ENCODE assay signal across 14 cellular contexts in genomic region chr4:143294310-143294709, GRCh38. TPM values are rescaled to one million over a fixed set of nuclear protein-coding genes. Genes with fewer than 3 reads are reported as not detected.
DNase-seq lines count a peak whose midpoint lies in the region; TF ChIP-seq lines count a peak whose summit lies in the region.
"Had no signal": no experiment of that assay in that cellular context is flagged by ENCODE, and none has a peak within 500 bp of the region (broad histone marks: within the 10 kb centered on the region; RNA-seq: fewer than 3 reads in every experiment).

No MANE protein-coding gene starts in this region.

- H3K4me3 ChIP-seq in astrocyte of the cerebellum (ENCODE audit: low read depth, low read length) (no peak overlapping the region), left ventricle myocardium inferior (no peak overlapping the region), trophoblast cell (ENCODE audit: low read depth, low read length) (no peak overlapping the region)

- H3K14ac ChIP-seq in trophoblast cell (ENCODE audit: low read length) = no peak overlapping the region

- no peak overlapping the region for H4K8ac ChIP-seq in trophoblast cell (ENCODE audit: low read depth, low read length)

- H2AFZ ChIP-seq in trophoblast cell (ENCODE audit: insufficient read depth, low read length, poor library complexity) = no peak overlapping the region

- peaks cover 26% of the 10 kb centered on the region for H3K4me1 ChIP-seq in left ventricle myocardium inferior
- no peaks in the 10 kb centered on the region for H3K4me1 ChIP-seq in trophoblast cell (ENCODE audit: control insufficient read depth in 1 of 2, insufficient read depth in 2 of 2, low read length in 2 of 2)

- intact Hi-C loops in left ventricle myocardium inferior (cut with micrococcal nuclease) = no loop called here

- in situ Hi-C loops in astrocyte of the cerebellum (cut with HindIII; ENCODE audit: low sequenced_read_pairs) = no loop called here

- H2BK12ac ChIP-seq in trophoblast cell (ENCODE audit: low read length) = no peak overlapping the region

- H3K23ac ChIP-seq in trophoblast cell (ENCODE audit: low read length) = no peak overlapping the region

- H3K18ac ChIP-seq in trophoblast cell (ENCODE audit: low read length) = no peak overlapping the region

- H3K27ac ChIP-seq in left ventricle myocardium inferior (replicated peaks) (peak overlapping the region; percentile 70), trophoblast cell (ENCODE audit: low read depth, low read length) (no peak overlapping the region)

- H3K4me2 ChIP-seq in trophoblast cell (ENCODE audit: low read length) = no peak overlapping the region

- no CpG with 5 or more reads among the region's 3 CpGs for WGBS in trophoblast cell (ENCODE audit: extremely low coverage, insufficient coverage, insufficient read length)

- H4K12ac ChIP-seq in trophoblast cell (ENCODE audit: low read depth, low read length) = no peak overlapping the region

- H4K91ac ChIP-seq in trophoblast cell (ENCODE audit: low read depth, low read length) = no peak overlapping the region

- TF ChIP-seq CTCF in astrocyte of the cerebellum (IDR thresholded peaks at IDR 0.05; ENCODE audit: low read depth, low read length, missing control alignments) = no peak
- TF ChIP-seq CTCF in left ventricle myocardium inferior (IDR thresholded peaks at IDR 0.05; ENCODE audit: borderline replicate concordance) = no peak

- no peak overlapping the region for H2BK5ac ChIP-seq in trophoblast cell (ENCODE audit: low read depth, low read length, poor library complexity)

- no peaks in the 10 kb centered on the region for H3K79me2 ChIP-seq in trophoblast cell (ENCODE audit: control insufficient read depth, insufficient read depth, low read length, poor library complexity)

- H3K36me3 ChIP-seq in left ventricle myocardium inferior (no peaks in the 10 kb centered on the region), trophoblast cell (ENCODE audit: control insufficient read depth in 1 of 2, insufficient read depth in 2 of 2, low read length in 2 of 2) (no peaks in the 10 kb centered on the region)

- H2AK5ac ChIP-seq in trophoblast cell (ENCODE audit: low read length) = no peak overlapping the region

- no peak overlapping the region for H2BK120ac ChIP-seq in trophoblast cell (ENCODE audit: insufficient read depth, low read length, poor library complexity)

- H3K9me3 ChIP-seq in left ventricle myocardium inferior (replicated peaks) (no peaks in the 10 kb centered on the region), trophoblast cell (ENCODE audit: insufficient read depth, low read depth, low read length) (no peaks in the 10 kb centered on the region)

- H3K9ac ChIP-seq in trophoblast cell (ENCODE audit: low read length) = no peak overlapping the region

- DNase-seq in Ammon's horn (ENCODE audit: low spot score) (peak; percentile 13), astrocyte of the cerebellum (ENCODE audit: low read depth) (peak; percentile 42), left ventricle myocardium inferior (peak; percentile 85), putamen (ENCODE audit: low spot score) (peak; percentile 13), COR-L47 (lab: John Stamatoyannopoulos, UW) (no peak), NCI-H146 (lab: John Stamatoyannopoulos, UW) (no peak), islet precursor cell (no peak), trophoblast cell (no peak)
- DNase-seq: ACHN; activated CD8-positive, alpha-beta memory T cell treated with anti-CD3 and anti-CD28 coated beads for 24 hours; effector memory CD8-positive, alpha-beta T cell; immature natural killer cell; NCI-H1930; stimulated activated naive CD4-positive, alpha-beta T cell had no signal

- no peaks in the 10 kb centered on the region for H3K79me1 ChIP-seq in trophoblast cell (ENCODE audit: low read length)

- H3K27me3 ChIP-seq in left ventricle myocardium inferior (ENCODE audit: low read depth) (no peaks in the 10 kb centered on the region), trophoblast cell (ENCODE audit: insufficient read depth, low read length) (no peaks in the 10 kb centered on the region)

- no peak overlapping the region for H3K4ac ChIP-seq in trophoblast cell (ENCODE audit: low read depth, low read length)

RNA-seq across cellular contexts. Expression of gene GAB1, which starts 42.4 kb away (rescaled TPM):
- 87.1 TPM for total RNA-seq in left ventricle myocardium inferior
- 50.4 and 51.1 TPM in 2 replicates for polyA plus RNA-seq in trophoblast cell (2013)

Comparison
In these comparisons a context has a peak if more than half of its experiments do, and no peak if none do; other contexts are left out.
1. DNase-seq: peak in Ammon's horn (single experiment), astrocyte of the cerebellum (single experiment), left ventricle myocardium inferior (single experiment) and putamen (single experiment); none in COR-L47 (single experiment), NCI-H146 (single experiment), islet precursor cell (single experiment) and trophoblast cell (0 of 2).